Comparison of ENCODE assay signal across 9 cellular contexts in genomic region chr2:9099341-9099751, GRCh38.
DNase-seq lines count a peak whose midpoint lies in the region; ATAC-seq and TF ChIP-seq lines count a peak whose summit lies in the region.
"Had no signal": no experiment of that assay in that cellular context is flagged by ENCODE, and none has a peak within 500 bp of the region (broad histone marks: within the 10 kb centered on the region; RNA-seq: fewer than 3 reads in every experiment).

No MANE protein-coding gene starts in this region.

- H3K36me3 ChIP-seq in GM23338 (ENCODE audit: insufficient read depth): no peaks in the 10 kb centered on the region
- H3K36me3 ChIP-seq in osteoblast (ENCODE audit: insufficient read depth, low read length): no peaks in the 10 kb centered on the region
- H3K36me3 ChIP-seq in MG63: no peaks in the 10 kb centered on the region
- no peaks in the 10 kb centered on the region for H3K36me3 ChIP-seq in colonic mucosa
- H3K36me3 ChIP-seq in left ventricle myocardium inferior: no peaks in the 10 kb centered on the region
- H3K36me3 ChIP-seq: esophagus muscularis mucosa had no signal

- H3K9me3 ChIP-seq in osteoblast (ENCODE audit: low read depth, low read length): no peaks in the 10 kb centered on the region
- H3K9me3 ChIP-seq in MG63: no peaks in the 10 kb centered on the region
- no peaks in the 10 kb centered on the region for H3K9me3 ChIP-seq in colonic mucosa
- no peaks in the 10 kb centered on the region for H3K9me3 ChIP-seq in left ventricle myocardium inferior (replicated peaks)
- H3K9me3 ChIP-seq: esophagus muscularis mucosa had no signal

- H3K4me2 ChIP-seq in GM23338 (no peak overlapping the region), osteoblast (ENCODE audit: insufficient read depth, low read length) (peak overlapping the region; percentile 82)

- H3K9me2 ChIP-seq in GM23338 (ENCODE audit: insufficient read depth): no peaks in the 10 kb centered on the region

- H3K36me3 Mint-ChIP-seq in GM23338 (ENCODE audit: low read depth): no peaks in the 10 kb centered on the region

- H3K27ac Mint-ChIP-seq in GM23338: no peak overlapping the region; the same call in 1 of the 2 replicates

- H2AFZ ChIP-seq in GM23338 (peak overlapping the region; percentile 66; the same call in 1 of the 2 replicates), osteoblast (ENCODE audit: low read length) (peak overlapping the region; percentile 98)

- peaks cover 23% of the 10 kb centered on the region for H3K27me3 Mint-ChIP-seq in GM23338 (ENCODE audit: insufficient read depth, low read depth, poor library complexity)

- peaks cover 40% of the 10 kb centered on the region for H3K4me1 Mint-ChIP-seq in GM23338

- H4K20me1 ChIP-seq in GM23338 (replicated peaks; ENCODE audit: insufficient read depth) (no peaks in the 10 kb centered on the region), osteoblast (ENCODE audit: insufficient read depth, low read length) (no peaks in the 10 kb centered on the region)

- no peaks in the 10 kb centered on the region for H3F3A ChIP-seq in GM23338 (replicated peaks; ENCODE audit: low read depth)

- H3K4me3 ChIP-seq in GM23338: no peak overlapping the region
- H3K4me3 ChIP-seq in osteoblast (ENCODE audit: insufficient read depth, low read length): peak overlapping the region; percentile 52
- no peak overlapping the region for H3K4me3 ChIP-seq in MG63
- no peak overlapping the region for H3K4me3 ChIP-seq in colonic mucosa
- H3K4me3 ChIP-seq in left ventricle myocardium inferior: no peak overlapping the region
- H3K4me3 ChIP-seq: esophagus muscularis mucosa had no signal

- peak; percentile 53 for ATAC-seq in GM18498 (IDR thresholded peaks at IDR 0.05; ENCODE audit: unreplicated experiment)
- ATAC-seq in GM23338: no peak

- intact Hi-C loops in colonic mucosa (cut with DNase I) (no loop called here), left ventricle myocardium inferior (cut with micrococcal nuclease) (no loop called here)

- H3K4me1 ChIP-seq in GM23338 (ENCODE audit: insufficient read depth): peaks cover 26% of the 10 kb centered on the region; the same call in 1 of the 2 replicates
- peaks cover 9% of the 10 kb centered on the region for H3K4me1 ChIP-seq in osteoblast (ENCODE audit: insufficient read depth, low read length)
- no peaks in the 10 kb centered on the region for H3K4me1 ChIP-seq in colonic mucosa
- H3K4me1 ChIP-seq in left ventricle myocardium inferior: peaks cover 27% of the 10 kb centered on the region

- H3K79me2 ChIP-seq in GM23338 (replicated peaks; ENCODE audit: insufficient read depth) (no peaks in the 10 kb centered on the region), osteoblast (ENCODE audit: insufficient read depth, low read length) (no peaks in the 10 kb centered on the region)

- no peaks in the 10 kb centered on the region for H3K9me3 Mint-ChIP-seq in GM23338

- H3K9ac ChIP-seq in colonic mucosa (ENCODE audit: low read depth in 2 of 2, low read length in 2 of 2): no peak overlapping the region

- TF ChIP-seq CTCF in GM23338 (conservative IDR thresholded peaks at IDR 0.05; ENCODE audit: low read depth in 2 of 2) (no peak), osteoblast (IDR thresholded peaks at IDR 0.05; ENCODE audit: extremely low read depth, low read depth, low read length) (no peak), colonic mucosa (IDR thresholded peaks at IDR 0.05) (no peak), left ventricle myocardium inferior (IDR thresholded peaks at IDR 0.05; ENCODE audit: borderline replicate concordance) (no peak)

- no peak overlapping the region for H3K4me3 Mint-ChIP-seq in GM23338

- H3K27me3 ChIP-seq in GM23338 (ENCODE audit: insufficient read depth) (no peaks in the 10 kb centered on the region), osteoblast (ENCODE audit: insufficient read depth, low read length) (no peaks in the 10 kb centered on the region), MG63 (no peaks in the 10 kb centered on the region), colonic mucosa (no peaks in the 10 kb centered on the region), left ventricle myocardium inferior (ENCODE audit: low read depth) (no peaks in the 10 kb centered on the region)
- H3K27me3 ChIP-seq: esophagus muscularis mucosa had no signal

- DNase-seq in GM23338 (ENCODE audit: low spot score) (no peak), RPMI7951 (ENCODE audit: low read depth) (peak; percentile 68), osteoblast (ENCODE audit: insufficient read length, low spot score, missing footprints) (peak; percentile 84), MG63 (no peak), colonic mucosa (no peak), left ventricle myocardium inferior (no peak), T-helper 9 cell (no peak)

- no peak overlapping the region for H3K27ac ChIP-seq in GM23338 (ENCODE audit: low read depth)
- peak overlapping the region; percentile 54 for H3K27ac ChIP-seq in osteoblast (ENCODE audit: low read depth, low read length)
- H3K27ac ChIP-seq in colonic mucosa: no peak overlapping the region
- H3K27ac ChIP-seq in left ventricle myocardium inferior (replicated peaks): no peak overlapping the region
- H3K27ac ChIP-seq: esophagus muscularis mucosa had no signal

TF ChIP-seq in GM23338, 12 proteins besides CTCF, POLR2A, EP300 and RAD21 (continues in another document):
- TF ChIP-seq ETS1 (IDR thresholded peaks at IDR 0.05): no peak
- TF ChIP-seq ZNF331 (CRISPR knock-in tag; IDR thresholded peaks at IDR 0.05; ENCODE audit: low read depth): no peak
- TF ChIP-seq EZH2 (IDR thresholded peaks at IDR 0.05; ENCODE audit: low read depth, unreplicated experiment): no peak
- TF ChIP-seq, protein P1, sequence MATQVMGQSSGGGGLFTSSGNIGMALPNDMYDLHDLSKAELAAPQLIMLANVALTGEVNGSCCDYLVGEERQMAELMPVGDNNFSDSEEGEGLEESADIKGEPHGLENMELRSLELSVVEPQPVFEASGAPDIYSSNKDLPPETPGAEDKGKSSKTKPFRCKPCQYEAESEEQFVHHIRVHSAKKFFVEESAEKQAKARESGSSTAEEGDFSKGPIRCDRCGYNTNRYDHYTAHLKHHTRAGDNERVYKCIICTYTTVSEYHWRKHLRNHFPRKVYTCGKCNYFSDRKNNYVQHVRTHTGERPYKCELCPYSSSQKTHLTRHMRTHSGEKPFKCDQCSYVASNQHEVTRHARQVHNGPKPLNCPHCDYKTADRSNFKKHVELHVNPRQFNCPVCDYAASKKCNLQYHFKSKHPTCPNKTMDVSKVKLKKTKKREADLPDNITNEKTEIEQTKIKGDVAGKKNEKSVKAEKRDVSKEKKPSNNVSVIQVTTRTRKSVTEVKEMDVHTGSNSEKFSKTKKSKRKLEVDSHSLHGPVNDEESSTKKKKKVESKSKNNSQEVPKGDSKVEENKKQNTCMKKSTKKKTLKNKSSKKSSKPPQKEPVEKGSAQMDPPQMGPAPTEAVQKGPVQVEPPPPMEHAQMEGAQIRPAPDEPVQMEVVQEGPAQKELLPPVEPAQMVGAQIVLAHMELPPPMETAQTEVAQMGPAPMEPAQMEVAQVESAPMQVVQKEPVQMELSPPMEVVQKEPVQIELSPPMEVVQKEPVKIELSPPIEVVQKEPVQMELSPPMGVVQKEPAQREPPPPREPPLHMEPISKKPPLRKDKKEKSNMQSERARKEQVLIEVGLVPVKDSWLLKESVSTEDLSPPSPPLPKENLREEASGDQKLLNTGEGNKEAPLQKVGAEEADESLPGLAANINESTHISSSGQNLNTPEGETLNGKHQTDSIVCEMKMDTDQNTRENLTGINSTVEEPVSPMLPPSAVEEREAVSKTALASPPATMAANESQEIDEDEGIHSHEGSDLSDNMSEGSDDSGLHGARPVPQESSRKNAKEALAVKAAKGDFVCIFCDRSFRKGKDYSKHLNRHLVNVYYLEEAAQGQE (IDR thresholded peaks at IDR 0.05; ENCODE audit: unreplicated experiment): no peak
- no peak for TF ChIP-seq JUNB (IDR thresholded peaks at IDR 0.05; ENCODE audit: unreplicated experiment)

Comparison
In these comparisons a context has a peak if more than half of its experiments do, and no peak if none do; other contexts are left out.
1. DNase-seq: peak in RPMI7951 (single experiment) and osteoblast (single experiment); none in GM23338 (single experiment), MG63 (single experiment), colonic mucosa (single experiment), left ventricle myocardium inferior (single experiment) and T-helper 9 cell (single experiment).